In genomic region chr12:97899956-97900355, GRCh38 we compare ENCODE assay signal across 22 cellular contexts.
"Had no signal": no experiment of that assay in that cellular context is flagged by ENCODE, and none has a peak within 500 bp of the region (broad histone marks: within the 10 kb centered on the region; RNA-seq: fewer than 3 reads in every experiment).

No MANE protein-coding gene starts in this region.

- H3K9me3 ChIP-seq: esophagus muscularis mucosa, heart right ventricle, pancreas, right atrium auricular region, suprapubic skin, transverse colon, upper lobe of right lung, uterus had no signal

- H3K36me3 ChIP-seq: esophagus muscularis mucosa, heart right ventricle, neural progenitor cell, pancreas, right atrium auricular region, suprapubic skin, transverse colon, upper lobe of right lung, uterus had no signal

- DNase-seq: central memory CD4-positive, alpha-beta T cell; dorsolateral prefrontal cortex; effector CD4-positive, alpha-beta T cell; foreskin melanocyte; glutamatergic neuron; heart right ventricle; hypothalamus; mesendoderm; midbrain; naive thymus-derived CD4-positive, alpha-beta T cell; occipital lobe; pancreas; stimulated activated CD4-positive, alpha-beta T cell treated with anti-CD3 and anti-CD28 coated beads, Interleukin-2, amount 100 ng/mL, for 24 hours; stimulated activated CD4-positive, alpha-beta T cell treated with anti-CD3 and anti-CD28 coated beads, Interleukin-4, amount 100 ng/mL, for 4 hours; transverse colon; upper lobe of right lung; uterus had no signal

- H3K4me3 ChIP-seq: dorsolateral prefrontal cortex, esophagus muscularis mucosa, heart right ventricle, lung, neural progenitor cell, pancreas, right atrium auricular region, suprapubic skin, transverse colon, upper lobe of right lung, uterus had no signal

- H3K27me3 ChIP-seq: esophagus muscularis mucosa, heart right ventricle, neural progenitor cell, pancreas, right atrium auricular region, suprapubic skin, transverse colon, upper lobe of right lung, uterus had no signal

- H3K4me1 ChIP-seq: heart right ventricle, neural progenitor cell, pancreas, right atrium auricular region, suprapubic skin, transverse colon, upper lobe of right lung, uterus had no signal
